8 cellular contexts compared by ENCODE assay signal in the genomic region with DNA sequence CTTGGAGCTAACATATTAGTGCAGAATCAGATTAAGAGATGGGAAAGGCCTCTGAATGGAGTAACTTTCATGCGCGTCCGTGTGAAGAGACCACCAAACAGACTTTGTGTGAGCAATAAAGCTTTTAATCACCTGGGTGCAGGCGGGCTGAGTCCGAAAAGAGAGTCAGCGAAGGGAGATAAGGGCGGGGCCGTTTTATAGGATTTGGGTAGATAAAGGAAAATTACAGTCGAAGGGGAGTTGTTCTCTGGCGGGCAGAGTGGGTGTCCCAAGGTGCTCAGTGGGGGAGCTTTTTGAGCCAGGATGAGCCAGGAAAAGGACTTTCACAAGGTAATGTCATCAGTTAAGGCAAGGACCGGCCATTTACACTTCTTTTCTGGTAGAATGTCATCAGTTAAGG. TPM values are rescaled to one million over a fixed set of nuclear protein-coding genes. Genes with fewer than 3 reads are reported as not detected.
DNase-seq lines count a peak whose midpoint lies in the region; ATAC-seq, FAIRE-seq and TF ChIP-seq lines count a peak whose summit lies in the region.
"Not testable (repeated sequence)": the region's sequence is repeated elsewhere in the genome, so short reads cannot be mapped to it uniquely, and the experiment has no call there.

No MANE protein-coding gene starts in this region.

- not testable (repeated sequence) for H3K9me2 ChIP-seq in PC-9 (ENCODE audit: insufficient read depth)

- not testable (repeated sequence) for TF ChIP-seq EP300 in K562 (IDR thresholded peaks at IDR 0.05; ENCODE audit: low read length)

- peaks cover 17% of the 10 kb centered on the region for H3F3A ChIP-seq in PC-9 (ENCODE audit: insufficient read depth, low read depth)

- not testable (repeated sequence) for H3K9me3 ChIP-seq in CD4-positive, alpha-beta memory T cell (ENCODE audit: control insufficient read depth in 1 of 2, low read length in 2 of 2); PC-9 (ENCODE audit: insufficient read depth, low read depth); K562 (replicated peaks; ENCODE audit: control insufficient read depth, insufficient read depth, low read depth, low read length); gastrocnemius medialis

- DNase-seq in CD4-positive, alpha-beta memory T cell; PC-9; activated T-cell treated with anti-CD3 and anti-CD28 coated beads, Interleukin-2, amount 50 U/mL, for 24 hours; fibroblast of mammary gland (ENCODE audit: low read depth); naive B cell; gastrocnemius medialis: not testable (repeated sequence)
- peak in 64 of 76 experiments; percentile 6 to 78 (median 51) for DNase-seq in HUDEP-2 (lab: John Stamatoyannopoulos, UW; ENCODE audit: unreplicated experiment in 76 of 76)
- DNase-seq in K562 (ENCODE audit: extremely low read depth in 1 of 4, low spot score in 3 of 4) = peak in 1 of 4 experiments; percentile 40

- H3K4me2 ChIP-seq in PC-9 (peak overlapping the region; percentile 90), K562 (ENCODE audit: insufficient read depth, low read length) (peak overlapping the region; percentile 75)

- not testable (repeated sequence) for H3K27ac ChIP-seq in CD4-positive, alpha-beta memory T cell (ENCODE audit: low read depth, low read length); PC-9
- H3K27ac ChIP-seq in K562 (ENCODE audit: extremely low read depth, low read depth, low read length) = peak overlapping the region; percentile 98
- peak overlapping the region; percentile 95 to 100 (median 98) for H3K27ac ChIP-seq in gastrocnemius medialis

- POLR2A ChIA-PET in CD4-positive, alpha-beta memory T cell (lab: Charles Lee; ENCODE audit: partially characterized antibody) = interaction anchor here (3.2 kb wide), 1 partner anchor 139 kb away, joined by 23 read pairs; the partner anchor contains the start of genes LNP1 and TOMM70
- POLR2A ChIA-PET in PC-9 (lab: Charles Lee; ENCODE audit: unreplicated experiment) = interaction anchor here (0.6 kb wide), 1 partner anchor 1424 kb away, joined by 3 read pairs; the partner anchor contains the start of gene RPL24
- POLR2A ChIA-PET in K562 (lab: Yijun Ruan, JAX) = interaction anchor here (1.1 to 2.3 kb wide), 2 partner anchors 11 to 14 kb away, joined by 5 to 7 read pairs; no protein-coding TSS in a partner anchor

- peaks cover 41 to 56% (median 47%) of the 10 kb centered on the region in 4 donors for H3K4me1 Mint-ChIP-seq in CD4-positive, alpha-beta memory T cell
- peaks cover 62% of the 10 kb centered on the region for H3K4me1 Mint-ChIP-seq in activated T-cell treated with anti-CD3 and anti-CD28 coated beads, Interleukin-2, amount 50 U/mL, for 24 hours (ENCODE audit: low read depth)
- H3K4me1 Mint-ChIP-seq in naive B cell = peaks cover 31 to 50% (median 47%) of the 10 kb centered on the region in 3 donors

- peak overlapping the region in 4 of 7 donors; percentile 2 to 86 (median 38) for H3K27ac Mint-ChIP-seq in CD4-positive, alpha-beta memory T cell
- H3K27ac Mint-ChIP-seq in activated T-cell treated with anti-CD3 and anti-CD28 coated beads, Interleukin-2, amount 50 U/mL, for 24 hours = not testable (repeated sequence)
- peak overlapping the region in 3 of 6 donors; percentile 50 to 96 (median 84) for H3K27ac Mint-ChIP-seq in naive B cell

- peak overlapping the region in 1 of 2 experiments; percentile 98; a peak in 2 of 4 replicates for H3K9ac ChIP-seq in K562 (ENCODE audit: insufficient read depth in 1 of 2, low read depth in 2 of 2, low read length in 2 of 2)

- TF ChIP-seq RAD21 in K562 (CRISPR knock-in tag; conservative IDR thresholded peaks at IDR 0.05 in 1 of 2, IDR thresholded peaks at IDR 0.05 in 1 of 2) = not testable (repeated sequence)

- not testable (repeated sequence) for H3K9me1 ChIP-seq in K562 (ENCODE audit: control insufficient read depth, insufficient read depth, low read length)

- H3K36me3 Mint-ChIP-seq in CD4-positive, alpha-beta memory T cell; activated T-cell treated with anti-CD3 and anti-CD28 coated beads, Interleukin-2, amount 50 U/mL, for 24 hours (ENCODE audit: low read depth); naive B cell: not testable (repeated sequence)

- FAIRE-seq in K562 (lab: Jason Lieb, UNC) = not testable (repeated sequence)

- not testable (repeated sequence) for H3K36me3 ChIP-seq in CD4-positive, alpha-beta memory T cell (ENCODE audit: insufficient read depth, low read length); PC-9 (ENCODE audit: low read depth); K562 (ENCODE audit: control insufficient read depth, insufficient read depth, low read length); gastrocnemius medialis

- H3K9me3 Mint-ChIP-seq in CD4-positive, alpha-beta memory T cell; activated T-cell treated with anti-CD3 and anti-CD28 coated beads, Interleukin-2, amount 50 U/mL, for 24 hours; naive B cell: not testable (repeated sequence)

- BruUV-seq in PC-9 (replicated peaks; lab: Mats Ljungman, UMichigan); K562 (replicated peaks; lab: Mats Ljungman, UMichigan): not testable (repeated sequence)

- not testable (repeated sequence) for H3K27me3 Mint-ChIP-seq in CD4-positive, alpha-beta memory T cell; activated T-cell treated with anti-CD3 and anti-CD28 coated beads, Interleukin-2, amount 50 U/mL, for 24 hours; naive B cell

- ATAC-seq in K562; naive B cell (ENCODE audit: low read depth in 2 of 2); gastrocnemius medialis: not testable (repeated sequence)

- H2AFZ ChIP-seq in PC-9; K562 (ENCODE audit: low read depth, low read length): not testable (repeated sequence)

- peaks cover 40% of the 10 kb centered on the region for H3K4me1 ChIP-seq in CD4-positive, alpha-beta memory T cell (ENCODE audit: insufficient read depth, low read length)
- H3K4me1 ChIP-seq in PC-9 (replicated peaks; ENCODE audit: insufficient read depth) = peaks cover 60% of the 10 kb centered on the region
- not testable (repeated sequence) for H3K4me1 ChIP-seq in K562 (replicated peaks in 1 of 2; ENCODE audit: control insufficient read depth in 2 of 2, insufficient read depth in 2 of 2, low read length in 2 of 2)
- H3K4me1 ChIP-seq in gastrocnemius medialis = peaks cover 69 to 73% of the 10 kb centered on the region in 2 donors

- in situ Hi-C loops in K562 (cut with MboI); gastrocnemius medialis (cut with MboI; ENCODE audit: low sequenced_read_pairs in 4 of 4): not testable (repeated sequence)

- H3K79me2 ChIP-seq in PC-9 (ENCODE audit: low read depth) (peaks cover 71% of the 10 kb centered on the region), K562 (ENCODE audit: control insufficient read depth, insufficient read depth, low read length) (peaks cover 72% of the 10 kb centered on the region)

- H3K27me3 ChIP-seq in CD4-positive, alpha-beta memory T cell (ENCODE audit: insufficient read depth, low read length); PC-9 (ENCODE audit: insufficient read depth, low read depth); K562 (ENCODE audit: control insufficient read depth in 2 of 2, insufficient read depth in 2 of 2, low read length in 2 of 2); gastrocnemius medialis: not testable (repeated sequence)

- CTCF ChIA-PET in CD4-positive, alpha-beta memory T cell (lab: Charles Lee; ENCODE audit: partially characterized antibody) = interaction anchor here (0.6 to 1.3 kb wide), 3 partner anchors 9 to 268 kb away, joined by 3 to 4 read pairs (median 3); no protein-coding TSS in a partner anchor
- CTCF ChIA-PET in PC-9 (lab: Charles Lee) = interaction anchor here (0.7 kb wide), 1 partner anchor 48 kb away, joined by 5 read pairs; no protein-coding TSS in a partner anchor
- CTCF ChIA-PET in K562 (lab: Yijun Ruan, JAX; ENCODE audit: low intra/inter-chr PET ratio) = not testable (repeated sequence)

- TF ChIP-seq CTCF in PC-9 (conservative IDR thresholded peaks at IDR 0.05); K562 (IDR thresholded peaks at IDR 0.05 in 2 of 3, conservative IDR thresholded peaks at IDR 0.05 in 1 of 3; ENCODE audit: insufficient read depth in 2 of 3, low read depth in 1 of 3, low read length in 3 of 3); fibroblast of mammary gland (conservative IDR thresholded peaks at IDR 0.05; ENCODE audit: control insufficient read depth, insufficient read depth, low read depth, low read length); gastrocnemius medialis (IDR thresholded peaks at IDR 0.05 in 4 of 5, conservative IDR thresholded peaks at IDR 0.05 in 1 of 5): not testable (repeated sequence)

- 0% methylated on average over 11 of the region's 11 CpGs for whole genome bisulfite sequencing in K562 (ENCODE audit: insufficient coverage, low coverage, missing lambda C conversion rate)

- TF ChIP-seq POLR2A in K562 (conservative IDR thresholded peaks at IDR 0.05); gastrocnemius medialis (IDR thresholded peaks at IDR 0.05): not testable (repeated sequence)

- H3K4me3 Mint-ChIP-seq in CD4-positive, alpha-beta memory T cell = peak overlapping the region in 5 of 8 donors; percentile 11 to 41 (median 35)
- peak overlapping the region; percentile 15 for H3K4me3 Mint-ChIP-seq in activated T-cell treated with anti-CD3 and anti-CD28 coated beads, Interleukin-2, amount 50 U/mL, for 24 hours
- peak overlapping the region in 5 of 8 donors; percentile 43 to 75 (median 55) for H3K4me3 Mint-ChIP-seq in naive B cell

- peaks cover 42% of the 10 kb centered on the region for H4K20me1 ChIP-seq in PC-9 (ENCODE audit: insufficient read depth)
- H4K20me1 ChIP-seq in K562 (replicated peaks; ENCODE audit: control insufficient read depth, insufficient read depth, low read length) = peaks cover 34% of the 10 kb centered on the region

- intact Hi-C loops in CD4-positive, alpha-beta memory T cell (cut with micrococcal nuclease) = loop anchor here (5.0 kb wide), 1 partner anchor 1741 kb away; the partner anchor contains the start of gene CLDND1
- intact Hi-C loops in PC-9 (cut with micrococcal nuclease; ENCODE audit: unreplicated experiment) (loop anchor here (5.0 kb wide), 1 partner anchor 366 kb away; no protein-coding TSS in a partner anchor), K562 (cut with micrococcal nuclease) (loop anchor here (5.0 kb wide), 1 partner anchor 139 kb away; the partner anchor contains the start of genes LNP1 and TOMM70), gastrocnemius medialis (cut with DNase I; ENCODE audit: low total_unique reads) (loop anchor here (5.0 to 10.0 kb wide), 4 partner anchors 69 to 1579 kb away; partner anchors contain the start of genes CMSS1 and NIT2)

- H3K4me3 ChIP-seq in CD4-positive, alpha-beta memory T cell (ENCODE audit: low read length in 2 of 2); gastrocnemius medialis: not testable (repeated sequence)
- H3K4me3 ChIP-seq in PC-9 = peak overlapping the region; percentile 78; the same call in 1 of the 2 replicates
- peak overlapping the region; percentile 95 for H3K4me3 ChIP-seq in K562
- peak overlapping the region; percentile 32 for H3K4me3 ChIP-seq in fibroblast of mammary gland (ENCODE audit: control insufficient read depth, low read depth, low read length)

RNA-seq across cellular contexts. Expression of gene TBC1D23, which starts 2.1 kb away (rescaled TPM):
- 10 to 100 TPM; 43.3 to 44.9 TPM for total RNA-seq in CD4-positive, alpha-beta memory T cell
- polyA plus RNA-seq in CD4-positive, alpha-beta memory T cell = 10 to 100 TPM; 13.9 to 19.0 TPM
- 68.0 and 68.7 TPM in 2 replicates for total RNA-seq in PC-9 (2021)
- total RNA-seq in K562 (2011; cell fraction: chromatin; rRNA removed; ENCODE audit: low replicate concordance) = 86.1 and 137 TPM in 2 replicates
- 23.0 and 30.1 TPM in 2 replicates for total RNA-seq in K562 (2011; cell fraction: nucleolus; rRNA removed)
- 48.8 and 56.6 TPM in 2 replicates for total RNA-seq in K562 (2011; cell fraction: nucleoplasm; rRNA removed)
- 26.7 and 28.0 TPM in 2 replicates for total RNA-seq in K562 (2014; rRNA removed)
- 48.7 and 56.5 TPM in 2 replicates for total RNA-seq in K562 (2014; rRNA removed; fragmentation: Illumina TruSeq; extraction: Trizol)
- total RNA-seq in K562 (2015; rRNA removed; fragmentation: Illumina TruSeq; extraction: Trizol) = 32.0 and 35.2 TPM in 2 replicates
- 42.8 and 48.2 TPM in 2 replicates for total RNA-seq in K562 (2021)
- polyA plus RNA-seq in K562 (2011; rRNA removed) = 75.2 and 85.8 TPM in 2 replicates
- 13.5 and 23.4 TPM in 2 replicates for polyA plus RNA-seq in K562 (2011; cell fraction: cytosol; rRNA removed)
- 27.0 and 42.7 TPM in 2 replicates for polyA plus RNA-seq in K562 (2011; cell fraction: nucleus; rRNA removed)
- 20.5 and 23.1 TPM in 2 replicates for polyA plus RNA-seq in K562 (2012)
- 24.4 and 29.0 TPM in 2 replicates for polyA plus RNA-seq in K562 (2014; fragmentation: Illumina TruSeq; extraction: Trizol)
- 10 to 100 TPM; 43.7 to 49.3 TPM for polyA plus RNA-seq in K562 (2014; fragmentation: Nextera tagmentation; extraction: Ambion mirVana)
- polyA plus RNA-seq in K562 (2014; rRNA removed) = 23.4 and 25.8 TPM in 2 replicates
- polyA minus RNA-seq in K562 (2011; rRNA and poly(A)+ RNA removed) = 104 and 139 TPM in 2 replicates
- 35.6 and 41.3 TPM in 2 replicates for polyA minus RNA-seq in K562 (2011; cell fraction: cytosol; rRNA and poly(A)+ RNA removed)
- polyA minus RNA-seq in K562 (2011; cell fraction: nucleus; rRNA and poly(A)+ RNA removed) = 27.5 and 53.5 TPM in 2 replicates
- 10 to 100 TPM; 10.9 to 23.4 (median 18.0) TPM for polyA plus RNA-seq in naive B cell (ENCODE audit: low read depth in 6 of 6)
- 10 to 100 TPM; 14.2 to 56.4 (median 45.0) TPM for total RNA-seq in gastrocnemius medialis
